ENCODE assay signal across 24 cellular contexts in genomic region chr9:96661711-96662110, GRCh38. TPM values are rescaled to one million over a fixed set of nuclear protein-coding genes. Genes with fewer than 3 reads are reported as not detected.
DNase-seq lines count a peak whose midpoint lies in the region; TF ChIP-seq lines count a peak whose summit lies in the region.
"Had no signal": no experiment of that assay in that cellular context is flagged by ENCODE, and none has a peak within 500 bp of the region (broad histone marks: within the 10 kb centered on the region; RNA-seq: fewer than 3 reads in every experiment).

No MANE protein-coding gene starts in this region.

- no peak overlapping the region for H2BK120ac ChIP-seq in mesendoderm (ENCODE audit: low read depth, low read length)

- no peak overlapping the region for H4K8ac ChIP-seq in mesendoderm (ENCODE audit: low read depth, low read length)

- no peaks in the 10 kb centered on the region for H3K79me1 ChIP-seq in mesendoderm (ENCODE audit: low read length)

- no peak overlapping the region for H3K4me2 ChIP-seq in fibroblast of lung (ENCODE audit: extremely low read depth, insufficient read depth, low read length)
- H3K4me2 ChIP-seq in mesendoderm (ENCODE audit: low read length), result no peak overlapping the region

- no peak overlapping the region for H2AK5ac ChIP-seq in mesendoderm (ENCODE audit: low read length)

- no peak overlapping the region for H3K18ac ChIP-seq in mesendoderm (ENCODE audit: low read length)

- no peak overlapping the region for H3K23ac ChIP-seq in mesendoderm (ENCODE audit: low read length)

- intact Hi-C loops in cardiac septum (cut with DNase I), result no loop called here
- intact Hi-C loops in breast epithelium (cut with DNase I; ENCODE audit: low total_unique reads), result no loop called here

- no peak for TF ChIP-seq CTCF in cardiac muscle cell (IDR thresholded peaks at IDR 0.05; ENCODE audit: low read depth, low read length)
- no peak for TF ChIP-seq CTCF in fibroblast of lung (conservative IDR thresholded peaks at IDR 0.05 in 1 of 2, IDR thresholded peaks at IDR 0.05 in 1 of 2; ENCODE audit: low read depth in 1 of 2, low read length in 2 of 2)
- TF ChIP-seq CTCF in breast epithelium (IDR thresholded peaks at IDR 0.05), result no peak
- TF ChIP-seq CTCF in Peyer's patch (IDR thresholded peaks at IDR 0.05), result no peak

- H3K9ac ChIP-seq in fibroblast of lung (ENCODE audit: insufficient read depth, low read length) (no peak overlapping the region), mesendoderm (ENCODE audit: low read length) (no peak overlapping the region)

- no peak overlapping the region for H3K4me3 ChIP-seq in cardiac muscle cell
- H3K4me3 ChIP-seq in fibroblast of lung (replicated peaks in 1 of 4; ENCODE audit: control extremely low read depth in 1 of 4, insufficient read depth in 1 of 4, low read depth in 3 of 4, low read length in 4 of 4), result no peak overlapping the region
- no peak overlapping the region for H3K4me3 ChIP-seq in mesendoderm (ENCODE audit: low read length)
- no peak overlapping the region for H3K4me3 ChIP-seq in breast epithelium
- H3K4me3 ChIP-seq in Peyer's patch, result no peak overlapping the region
- H3K4me3 ChIP-seq: prostate gland, uterus had no signal

- no peak overlapping the region for H2BK5ac ChIP-seq in mesendoderm (ENCODE audit: low read length)

- peak; percentile 7 to 12 for DNase-seq in cardiac muscle cell (ENCODE audit: low read depth in 1 of 2, low spot score in 1 of 2)
- DNase-seq in cardiac septum (ENCODE audit: low spot score), result no peak
- peak; percentile 7 to 78 for DNase-seq in fibroblast of lung (ENCODE audit: low read depth in 2 of 2)
- DNase-seq in mesendoderm, result peak; percentile 93
- DNase-seq in stimulated activated CD4-positive, alpha-beta T cell treated with anti-CD3 and anti-CD28 coated beads, Interleukin-15, amount 100 ng/mL, for 24 hours, result no peak
- DNase-seq in breast epithelium (ENCODE audit: low spot score in 2 of 2), result no peak
- no peak for DNase-seq in Peyer's patch
- DNase-seq in T-helper 1 cell, result no peak
- DNase-seq: 8988T; activated CD4-positive, alpha-beta T cell treated with anti-CD3 and anti-CD28 coated beads for 36 hours; activated T-cell treated with anti-CD3 and anti-CD28 coated beads for 4 hours; anterior cingulate cortex; CD8-positive, alpha-beta T cell; naive B cell; NCI-H1436; NCI-H2081 treated with DMSO at 0.1 percent for 48 hours; NCI-H345; NCI-H774; stimulated activated naive CD4-positive, alpha-beta T cell treated with Interleukin-2 at 50 U/mL for 16 hours; T-helper 2 cell; uterus had no signal

- H4K20me1 ChIP-seq in fibroblast of lung (ENCODE audit: control insufficient read depth, extremely low read depth, insufficient read depth, low read length), result no peaks in the 10 kb centered on the region

- no peaks in the 10 kb centered on the region for H3K79me2 ChIP-seq in fibroblast of lung (ENCODE audit: control insufficient read depth, insufficient read depth, low read length)
- H3K79me2 ChIP-seq in mesendoderm (ENCODE audit: control insufficient read depth, insufficient read depth, low read length), result no peaks in the 10 kb centered on the region

- H3K4me1 ChIP-seq in cardiac muscle cell (ENCODE audit: low read depth) (no peaks in the 10 kb centered on the region), fibroblast of lung (ENCODE audit: control insufficient read depth, extremely low read depth, insufficient read depth, low read length) (no peaks in the 10 kb centered on the region), mesendoderm (ENCODE audit: control insufficient read depth, low read depth, low read length) (no peaks in the 10 kb centered on the region), breast epithelium (no peaks in the 10 kb centered on the region), Peyer's patch (no peaks in the 10 kb centered on the region)
- H3K4me1 ChIP-seq: prostate gland, uterus had no signal

- no peak overlapping the region for H4K5ac ChIP-seq in mesendoderm (ENCODE audit: low read length)

- no peak overlapping the region for H3K56ac ChIP-seq in mesendoderm (ENCODE audit: low read length)

- no peak overlapping the region for H2BK15ac ChIP-seq in mesendoderm (replicated peaks; ENCODE audit: low read depth)

- no peaks in the 10 kb centered on the region for H3K9me3 ChIP-seq in cardiac muscle cell (ENCODE audit: low read depth)
- no peaks in the 10 kb centered on the region for H3K9me3 ChIP-seq in fibroblast of lung (ENCODE audit: control insufficient read depth, insufficient read depth, low read depth, low read length)
- no peaks in the 10 kb centered on the region for H3K9me3 ChIP-seq in breast epithelium
- H3K9me3 ChIP-seq in Peyer's patch, result no peaks in the 10 kb centered on the region
- H3K9me3 ChIP-seq: neutrophil, prostate gland, uterus had no signal

- no peak overlapping the region for H2AFZ ChIP-seq in fibroblast of lung (ENCODE audit: low read length)

- WGBS in mesendoderm (ENCODE audit: extremely low coverage, insufficient coverage, low lambda C conversion rate), result no CpG with 5 or more reads among the region's 4 CpGs

- H3K27ac ChIP-seq in cardiac muscle cell (no peak overlapping the region), fibroblast of lung (ENCODE audit: insufficient read depth, low read length) (no peak overlapping the region), mesendoderm (ENCODE audit: low read depth, low read length) (no peak overlapping the region), breast epithelium (no peak overlapping the region), Peyer's patch (no peak overlapping the region)
- H3K27ac ChIP-seq: neutrophil, prostate gland, RWPE1, uterus had no signal

- no peak overlapping the region for H3K4ac ChIP-seq in mesendoderm (ENCODE audit: low read depth, low read length)

- H3K36me3 ChIP-seq in cardiac muscle cell (no peaks in the 10 kb centered on the region), fibroblast of lung (ENCODE audit: control insufficient read depth, insufficient read depth, low read length) (no peaks in the 10 kb centered on the region), mesendoderm (ENCODE audit: control insufficient read depth, insufficient read depth, low read length) (no peaks in the 10 kb centered on the region), breast epithelium (no peaks in the 10 kb centered on the region), Peyer's patch (no peaks in the 10 kb centered on the region)
- H3K36me3 ChIP-seq: neutrophil, prostate gland, uterus had no signal

- TF ChIP-seq POLR2A in breast epithelium (IDR thresholded peaks at IDR 0.05) (no peak), Peyer's patch (IDR thresholded peaks at IDR 0.05) (no peak)

- H3K27me3 ChIP-seq in cardiac muscle cell (no peaks in the 10 kb centered on the region), fibroblast of lung (ENCODE audit: control insufficient read depth, insufficient read depth, low read length) (no peaks in the 10 kb centered on the region), mesendoderm (ENCODE audit: insufficient read depth, low read length, poor library complexity) (no peaks in the 10 kb centered on the region), breast epithelium (no peaks in the 10 kb centered on the region), Peyer's patch (no peaks in the 10 kb centered on the region)
- H3K27me3 ChIP-seq: uterus had no signal

RNA-seq across cellular contexts. Expression of gene PRXL2C, which starts 6.6 kb away (rescaled TPM):
- 6.4 and 8.1 TPM in 2 replicates for total RNA-seq in cardiac muscle cell
- polyA plus RNA-seq in cardiac muscle cell, result 6.1 and 12.5 TPM in 2 replicates
- 18.0 TPM for total RNA-seq in cardiac septum
- total RNA-seq in fibroblast of lung, result 29.3 and 64.4 TPM in 2 replicates
- 24.5 and 31.2 TPM in 2 replicates for polyA plus RNA-seq in fibroblast of lung
- polyA plus RNA-seq in fibroblast of lung (2012), result 21.7 and 24.7 TPM in 2 replicates
- polyA minus RNA-seq in fibroblast of lung (ENCODE audit: low replicate concordance), result 12.8 and 19.9 TPM in 2 replicates
- polyA plus RNA-seq in mesendoderm (2013, experiment 1 of 2), result 5.2 TPM
- 5.4 TPM for polyA plus RNA-seq in mesendoderm (2013, experiment 2 of 2)
- 10 to 100 TPM; 14.3 to 26.1 (median 16.1) TPM for total RNA-seq in breast epithelium
- total RNA-seq in Peyer's patch, result 1 to 10 TPM; 5.1 to 8.3 (median 5.7) TPM

RNA-seq across cellular contexts. Expression of gene CDC14B, which starts 42.1 kb away (rescaled TPM):
- 41.6 and 48.5 TPM in 2 replicates for total RNA-seq in cardiac muscle cell
- 49.4 and 55.4 TPM in 2 replicates for polyA plus RNA-seq in cardiac muscle cell
- 25.5 TPM for total RNA-seq in cardiac septum
- total RNA-seq in fibroblast of lung, result 46.0 and 68.5 TPM in 2 replicates
- polyA plus RNA-seq in fibroblast of lung, result 31.9 and 38.0 TPM in 2 replicates
- polyA plus RNA-seq in fibroblast of lung (2012), result 22.5 and 28.0 TPM in 2 replicates
- 17.7 and 27.5 TPM in 2 replicates for polyA minus RNA-seq in fibroblast of lung (ENCODE audit: low replicate concordance)
- 26.9 TPM for polyA plus RNA-seq in mesendoderm (2013, experiment 1 of 2)
- polyA plus RNA-seq in mesendoderm (2013, experiment 2 of 2), result 26.3 TPM
- 10 to 100 TPM; 22.0 to 33.4 (median 23.9) TPM for total RNA-seq in breast epithelium
- 10 to 100 TPM; 23.9 to 36.6 (median 35.7) TPM for total RNA-seq in Peyer's patch

Comparison
In these comparisons a context has a peak if more than half of its experiments do, and no peak if none do; other contexts are left out.
1. DNase-seq: peak in cardiac muscle cell (2 of 2), fibroblast of lung (2 of 2) and mesendoderm (single experiment); none in cardiac septum (single experiment), stimulated activated CD4-positive, alpha-beta T cell treated with anti-CD3 and anti-CD28 coated beads, Interleukin-15, amount 100 ng/mL, for 24 hours (single experiment), breast epithelium (0 of 2), Peyer's patch (0 of 3) and T-helper 1 cell (0 of 5).